In genomic region chr17:74757931-74758845, GRCh38 we compare ENCODE assay signal across 9 cellular contexts. TPM values are rescaled to one million over a fixed set of nuclear protein-coding genes. Genes with fewer than 3 reads are reported as not detected.
DNase-seq lines count a peak whose midpoint lies in the region; ATAC-seq and TF ChIP-seq lines count a peak whose summit lies in the region.
"Had no signal": no experiment of that assay in that cellular context is flagged by ENCODE, and none has a peak within 500 bp of the region (broad histone marks: within the 10 kb centered on the region; RNA-seq: fewer than 3 reads in every experiment).

No MANE protein-coding gene starts in this region.

- no peaks in the 10 kb centered on the region for H3K9me3 Mint-ChIP-seq in CD8-positive, alpha-beta memory T cell
- no peaks in the 10 kb centered on the region for H3K9me3 Mint-ChIP-seq in natural killer cell treated with Interleukin-12 subunit alpha and Interleukin-12 subunit beta and Interleukin-15 and Interleukin-18, amount 100 ng/mL, for 72 hours

- POLR2A ChIA-PET in CD8-positive, alpha-beta memory T cell (lab: Charles Lee) = interaction anchor here (1.3 to 3.2 kb wide), 4 partner anchors 8 to 104 kb away, joined by 3 to 38 read pairs (median 16); partner anchors contain the start of gene NHERF1

- peak overlapping the region; percentile 74 to 96 (median 89) for H3K27ac Mint-ChIP-seq in CD8-positive, alpha-beta memory T cell
- H3K27ac Mint-ChIP-seq in natural killer cell treated with Interleukin-12 subunit alpha and Interleukin-12 subunit beta and Interleukin-15 and Interleukin-18, amount 100 ng/mL, for 72 hours = peak overlapping the region; percentile 83 to 84

- no peak for ATAC-seq in natural killer cell treated with Interleukin-12 subunit alpha and Interleukin-12 subunit beta and Interleukin-15 and Interleukin-18, amount 100 ng/mL, for 72 hours
- no peak for ATAC-seq in HG02973 (IDR thresholded peaks at IDR 0.05; ENCODE audit: unreplicated experiment)

- no peaks in the 10 kb centered on the region for H3K9me3 ChIP-seq in CD8-positive, alpha-beta memory T cell (ENCODE audit: low read length)

- peak overlapping the region; percentile 62 to 90 (median 85) for H3K4me3 Mint-ChIP-seq in CD8-positive, alpha-beta memory T cell
- H3K4me3 Mint-ChIP-seq in natural killer cell treated with Interleukin-12 subunit alpha and Interleukin-12 subunit beta and Interleukin-15 and Interleukin-18, amount 100 ng/mL, for 72 hours = peak overlapping the region; percentile 83

- TF ChIP-seq CTCF in dorsolateral prefrontal cortex (IDR thresholded peaks at IDR 0.05 in 54 of 56, conservative IDR thresholded peaks at IDR 0.05 in 2 of 56; ENCODE audit: low read depth in 1 of 56, partially characterized antibody in 56 of 56) = no peak
- TF ChIP-seq CTCF in GM13976 (IDR thresholded peaks at IDR 0.05; ENCODE audit: borderline replicate concordance, control extremely low read depth, extremely low read depth, insufficient read depth, missing control alignments) = no peak

- H3K36me3 ChIP-seq in CD8-positive, alpha-beta memory T cell (ENCODE audit: insufficient read depth, low read length) = peaks cover 8% of the 10 kb centered on the region

- peaks cover 80 to 92% (median 84%) of the 10 kb centered on the region in 3 donors for H3K4me1 Mint-ChIP-seq in CD8-positive, alpha-beta memory T cell
- H3K4me1 Mint-ChIP-seq in natural killer cell treated with Interleukin-12 subunit alpha and Interleukin-12 subunit beta and Interleukin-15 and Interleukin-18, amount 100 ng/mL, for 72 hours (ENCODE audit: low read depth in 2 of 2) = peaks cover 47 to 60% of the 10 kb centered on the region in 2 donors

- DNase-seq in CD8-positive, alpha-beta memory T cell = no peak
- peak; percentile 58 for DNase-seq in NCI-H2171 (lab: John Stamatoyannopoulos, UW)
- no peak for DNase-seq in dorsolateral prefrontal cortex
- DNase-seq in natural killer cell treated with Interleukin-12 subunit alpha and Interleukin-12 subunit beta and Interleukin-15 and Interleukin-18, amount 100 ng/mL, for 72 hours (ENCODE audit: low spot score) = no peak
- DNase-seq in activated CD8-positive, alpha-beta memory T cell treated with anti-CD3 and anti-CD28 coated beads, Interleukin-2, amount 50 U/mL, for 4 hours = no peak
- DNase-seq in KG1 (lab: John Stamatoyannopoulos, UW) = no peak
- no peak for DNase-seq in GM13976 (ENCODE audit: low spot score)

- H3K4me3 ChIP-seq in CD8-positive, alpha-beta memory T cell (ENCODE audit: low read length) = peak overlapping the region; percentile 57
- peak overlapping the region in 22 of 59 donors; percentile 1 to 40 (median 19) for H3K4me3 ChIP-seq in dorsolateral prefrontal cortex

- H3K27me3 ChIP-seq in CD8-positive, alpha-beta memory T cell (ENCODE audit: insufficient read depth, low read length, poor library complexity, severe bottlenecking) = no peaks in the 10 kb centered on the region
- no peaks in the 10 kb centered on the region for H3K27me3 ChIP-seq in dorsolateral prefrontal cortex

- H3K36me3 Mint-ChIP-seq in CD8-positive, alpha-beta memory T cell = peaks cover 0 to 44% (median 3%) of the 10 kb centered on the region in 3 donors
- no peaks in the 10 kb centered on the region for H3K36me3 Mint-ChIP-seq in natural killer cell treated with Interleukin-12 subunit alpha and Interleukin-12 subunit beta and Interleukin-15 and Interleukin-18, amount 100 ng/mL, for 72 hours

- intact Hi-C loops in dorsolateral prefrontal cortex (cut with DNase I) = no loop called here

- CTCF ChIA-PET in CD8-positive, alpha-beta memory T cell (lab: Charles Lee) = interaction anchor here (1.2 to 15.2 kb wide), 9 partner anchors 8 to 111 kb away, joined by 3 to 214 read pairs (median 43); partner anchors contain the start of genes NAT9, NHERF1 and RAB37

- no peaks in the 10 kb centered on the region for H3K27me3 Mint-ChIP-seq in CD8-positive, alpha-beta memory T cell
- H3K27me3 Mint-ChIP-seq in natural killer cell treated with Interleukin-12 subunit alpha and Interleukin-12 subunit beta and Interleukin-15 and Interleukin-18, amount 100 ng/mL, for 72 hours = no peaks in the 10 kb centered on the region

- in situ Hi-C loops in GM13976 (cut with MboI; ENCODE audit: low sequenced_read_pairs, unreplicated experiment) = no loop called here

- peak overlapping the region; percentile 29 for H3K27ac ChIP-seq in CD8-positive, alpha-beta memory T cell (ENCODE audit: low read depth, low read length)
- peak overlapping the region; percentile 33 to 94 (median 83) for H3K27ac ChIP-seq in dorsolateral prefrontal cortex

- peaks cover 98% of the 10 kb centered on the region for H3K4me1 ChIP-seq in CD8-positive, alpha-beta memory T cell (ENCODE audit: insufficient read depth, low read length)

RNA-seq across cellular contexts. Expression of gene NHERF1, which starts 9.8 kb away (rescaled TPM):
- total RNA-seq in CD8-positive, alpha-beta memory T cell = 100 to 1,000 TPM; 131 to 133 TPM
- 674 TPM for polyA plus RNA-seq in CD8-positive, alpha-beta memory T cell
- total RNA-seq in dorsolateral prefrontal cortex = 100 to 1,000 TPM in 5 of 120 experiments, 10 to 100 TPM in 115; 37.5 to 169 (median 62.4) TPM
- total RNA-seq in natural killer cell treated with Interleukin-12 subunit alpha and Interleukin-12 subunit beta and Interleukin-15 and Interleukin-18, amount 100 ng/mL, for 72 hours = 100 to 1,000 TPM; 159 to 187 TPM

RNA-seq across cellular contexts. Expression of gene NAT9, which starts 18.0 kb away (rescaled TPM):
- 10 to 100 TPM; 42.7 to 44.5 TPM for total RNA-seq in CD8-positive, alpha-beta memory T cell
- 17.1 TPM for polyA plus RNA-seq in CD8-positive, alpha-beta memory T cell
- 10 to 100 TPM; 29.5 to 78.2 (median 45.6) TPM for total RNA-seq in dorsolateral prefrontal cortex
- total RNA-seq in natural killer cell treated with Interleukin-12 subunit alpha and Interleukin-12 subunit beta and Interleukin-15 and Interleukin-18, amount 100 ng/mL, for 72 hours = 10 to 100 TPM; 42.9 to 60.7 TPM

RNA-seq across cellular contexts. Expression of gene RAB37, which starts 21.1 kb away (rescaled TPM):
- 1 to 10 TPM; 5.8 to 6.0 TPM for total RNA-seq in CD8-positive, alpha-beta memory T cell
- 125 TPM for polyA plus RNA-seq in CD8-positive, alpha-beta memory T cell
- total RNA-seq in dorsolateral prefrontal cortex = 10 to 100 TPM in 119 of 120 experiments, 1 to 10 TPM in 1; 7.1 to 41.8 (median 21.9) TPM
- 1 to 10 TPM; 1.3 to 3.3 TPM for total RNA-seq in natural killer cell treated with Interleukin-12 subunit alpha and Interleukin-12 subunit beta and Interleukin-15 and Interleukin-18, amount 100 ng/mL, for 72 hours

RNA-seq across cellular contexts. Expression of gene CD300LF, which starts 45.5 kb away (rescaled TPM):
- not detected for total RNA-seq in CD8-positive, alpha-beta memory T cell
- not detected for polyA plus RNA-seq in CD8-positive, alpha-beta memory T cell
- total RNA-seq in dorsolateral prefrontal cortex = 1 to 10 TPM in 54 of 120 experiments, under 1 TPM in 46, not detected in 20; 0.31 to 5.8 (median 1.0) TPM
- total RNA-seq in natural killer cell treated with Interleukin-12 subunit alpha and Interleukin-12 subunit beta and Interleukin-15 and Interleukin-18, amount 100 ng/mL, for 72 hours = 1 to 10 TPM in 1 of 2 donors, not detected in 1; 2.2 TPM
- total RNA-seq: NCI-H460 had no signal
